Comparison of ENCODE assay signal across 10 cellular contexts in genomic region chr10:26781797-26782196, GRCh38.
DNase-seq lines count a peak whose midpoint lies in the region; ATAC-seq, FAIRE-seq and TF ChIP-seq lines count a peak whose summit lies in the region.
"Had no signal": no experiment of that assay in that cellular context is flagged by ENCODE, and none has a peak within 500 bp of the region (broad histone marks: within the 10 kb centered on the region; RNA-seq: fewer than 3 reads in every experiment).

No MANE protein-coding gene starts in this region.

- no peaks in the 10 kb centered on the region for H3K27me3 Mint-ChIP-seq in activated T-helper 17 cell treated with anti-CD3 and anti-CD28 coated beads, Interleukin-2, amount 50 U/mL, for 72 hours
- no peaks in the 10 kb centered on the region for H3K27me3 Mint-ChIP-seq in mesothelial cell of epicardium (ENCODE audit: low read depth)

- H3K4me1 ChIP-seq in pancreas: peaks cover 0 to 7% (median 6%) of the 10 kb centered on the region in 3 donors

- H3K27ac Mint-ChIP-seq in activated T-helper 17 cell treated with anti-CD3 and anti-CD28 coated beads, Interleukin-2, amount 50 U/mL, for 72 hours: peak overlapping the region; percentile 87
- peak overlapping the region; percentile 70 for H3K27ac Mint-ChIP-seq in mesothelial cell of epicardium

- TF ChIP-seq CTCF in mesothelial cell of epicardium (IDR thresholded peaks at IDR 0.05; ENCODE audit: unreplicated experiment) (no peak), pancreas (IDR thresholded peaks at IDR 0.05) (no peak)

- ATAC-seq in HG02759 (IDR thresholded peaks at IDR 0.05; ENCODE audit: unreplicated experiment) (peak; percentile 13), pancreas (no peak)
- ATAC-seq in activated T-helper 17 cell treated with anti-CD3 and anti-CD28 coated beads, Interleukin-2, amount 50 U/mL, for 72 hours (replicated peaks): peak; percentile 57

- peak overlapping the region; percentile 61 for H3K4me3 Mint-ChIP-seq in activated T-helper 17 cell treated with anti-CD3 and anti-CD28 coated beads, Interleukin-2, amount 50 U/mL, for 72 hours
- no peak overlapping the region for H3K4me3 Mint-ChIP-seq in mesothelial cell of epicardium

- no peaks in the 10 kb centered on the region for H3K36me3 ChIP-seq in pancreas
- H3K36me3 ChIP-seq: prostate gland, thoracic aorta had no signal

- H3K4me3 ChIP-seq in pancreas: no peak overlapping the region
- H3K4me3 ChIP-seq: prostate gland, thoracic aorta had no signal

- H3K9me3 ChIP-seq in pancreas: no peaks in the 10 kb centered on the region
- H3K9me3 ChIP-seq: prostate gland, thoracic aorta had no signal

- H3K9me3 Mint-ChIP-seq in activated T-helper 17 cell treated with anti-CD3 and anti-CD28 coated beads, Interleukin-2, amount 50 U/mL, for 72 hours: no peaks in the 10 kb centered on the region
- no peaks in the 10 kb centered on the region for H3K9me3 Mint-ChIP-seq in mesothelial cell of epicardium

- intact Hi-C loops in pancreas (cut with DNase I): no loop called here

- H3K36me3 Mint-ChIP-seq in activated T-helper 17 cell treated with anti-CD3 and anti-CD28 coated beads, Interleukin-2, amount 50 U/mL, for 72 hours (ENCODE audit: low read depth): peaks cover 36% of the 10 kb centered on the region
- no peaks in the 10 kb centered on the region for H3K36me3 Mint-ChIP-seq in mesothelial cell of epicardium

- 86 to 87% methylated on average over 2 of the region's 2 CpGs for WGBS in pancreas, 2 donors

- DNase-seq in Daoy (ENCODE audit: low read depth) (peak; percentile 16), mesothelial cell of epicardium (ENCODE audit: low spot score in 2 of 2, unreplicated experiment in 2 of 2) (no peak), mucosa of gallbladder (ENCODE audit: low spot score) (no peak), SKM-1 treated with dmso at 0.1 percent for 144 hours (lab: John Stamatoyannopoulos, UW; ENCODE audit: unreplicated experiment) (no peak), H4 (ENCODE audit: low spot score) (no peak), pancreas (no peak)

- FAIRE-seq in pancreas (lab: Jason Lieb, UNC): no peak

- H3K27ac ChIP-seq in pancreas: no peak overlapping the region
- H3K27ac ChIP-seq: prostate gland had no signal

- peaks cover 65% of the 10 kb centered on the region for H3K4me1 Mint-ChIP-seq in activated T-helper 17 cell treated with anti-CD3 and anti-CD28 coated beads, Interleukin-2, amount 50 U/mL, for 72 hours
- H3K4me1 Mint-ChIP-seq in mesothelial cell of epicardium: peaks cover 5% of the 10 kb centered on the region

- no peaks in the 10 kb centered on the region for H3K27me3 ChIP-seq in pancreas

Comparison
In these comparisons a context has a peak if more than half of its experiments do, and no peak if none do; other contexts are left out.
1. ATAC-seq: peak in HG02759 (single experiment) and activated T-helper 17 cell treated with anti-CD3 and anti-CD28 coated beads, Interleukin-2, amount 50 U/mL, for 72 hours (single experiment); none in pancreas (0 of 4).